8 cellular contexts compared by ENCODE assay signal in genomic region chr17:48593126-48593829, GRCh38. TPM values are rescaled to one million over a fixed set of nuclear protein-coding genes. Genes with fewer than 3 reads are reported as not detected.
DNase-seq lines count a peak whose midpoint lies in the region; ATAC-seq and TF ChIP-seq lines count a peak whose summit lies in the region.

HOXB5 (minus strand) TSS chr17:48593779; CDS start chr17:48593682, 97 bp downstream.

- ATAC-seq in CD8-positive, alpha-beta T cell = peak; percentile 22
- no peak for ATAC-seq in HG02571 (IDR thresholded peaks at IDR 0.05; ENCODE audit: unreplicated experiment)
- ATAC-seq in HG03280 (IDR thresholded peaks at IDR 0.05; ENCODE audit: unreplicated experiment) = no peak

- no peaks in the 10 kb centered on the region for H3K9me3 Mint-ChIP-seq in CD8-positive, alpha-beta T cell

- peak within 1 kb of the TSS; percentile 50 for H3K4me3 ChIP-seq in CD8-positive, alpha-beta T cell (ENCODE audit: low read depth, low read length)
- H3K4me3 ChIP-seq in Loucy (ENCODE audit: low read length, poor library complexity, severe bottlenecking) (peak within 1 kb of the TSS; percentile 89), brain microvascular endothelial cell (ENCODE audit: low read depth, low read length) (peak within 1 kb of the TSS; percentile 58), muscle layer of duodenum (ENCODE audit: low read depth in 1 of 2, low read length in 2 of 2) (peak within 1 kb of the TSS; percentile 59 to 76)

- peak within 1 kb of the TSS; percentile 98 for H3K4me2 ChIP-seq in Loucy (ENCODE audit: low read depth, low read length, poor library complexity, severe bottlenecking)

- intact Hi-C loops in CD8-positive, alpha-beta T cell (cut with DNase I, micrococcal nuclease) = loop anchor here in 1 of 2 experiments (2.0 kb wide), 2 partner anchors 100 to 330 kb away; no protein-coding TSS in a partner anchor

- peaks cover 39% of the 10 kb centered on the region for H3K4me1 ChIP-seq in CD8-positive, alpha-beta T cell (ENCODE audit: insufficient read depth, low read length)
- H3K4me1 ChIP-seq in Loucy (ENCODE audit: insufficient read depth, low read length, poor library complexity, severe bottlenecking) (peaks cover 33% of the 10 kb centered on the region), muscle layer of duodenum (ENCODE audit: control insufficient read depth in 1 of 2, insufficient read depth in 2 of 2, low read length in 2 of 2) (peaks cover 11 to 33% of the 10 kb centered on the region in 2 donors)

- H3K27me3 ChIP-seq in CD8-positive, alpha-beta T cell (ENCODE audit: insufficient read depth, low read length) = peaks cover 57% of the 10 kb centered on the region
- peaks cover 43% of the 10 kb centered on the region for H3K27me3 ChIP-seq in Loucy (ENCODE audit: insufficient read depth, low read length, poor library complexity, severe bottlenecking)
- peaks cover 95% of the 10 kb centered on the region for H3K27me3 ChIP-seq in brain microvascular endothelial cell (replicated peaks)
- H3K27me3 ChIP-seq in muscle layer of duodenum (ENCODE audit: low read depth, low read length) = peaks cover 8% of the 10 kb centered on the region

- H3K36me3 ChIP-seq in CD8-positive, alpha-beta T cell (ENCODE audit: insufficient read depth, low read length) = no peaks in the 10 kb centered on the region
- peaks cover 55% of the 10 kb centered on the region for H3K36me3 ChIP-seq in Loucy (ENCODE audit: insufficient read depth, low read length)
- H3K36me3 ChIP-seq in brain microvascular endothelial cell (replicated peaks) = no peaks in the 10 kb centered on the region
- no peaks in the 10 kb centered on the region for H3K36me3 ChIP-seq in muscle layer of duodenum (ENCODE audit: control insufficient read depth in 1 of 2, insufficient read depth in 2 of 2, low read length in 2 of 2)

- H3K27ac Mint-ChIP-seq in CD8-positive, alpha-beta T cell = peak within 1 kb of the TSS; percentile 41

- peaks cover 80% of the 10 kb centered on the region for H3K27me3 Mint-ChIP-seq in CD8-positive, alpha-beta T cell (ENCODE audit: low read depth)

- H3K4me1 Mint-ChIP-seq in CD8-positive, alpha-beta T cell (ENCODE audit: low read depth) = peaks cover 43% of the 10 kb centered on the region

- H3K79me2 ChIP-seq in Loucy (ENCODE audit: insufficient read depth, low read length) = peaks cover 98% of the 10 kb centered on the region

- in situ Hi-C loops in brain microvascular endothelial cell (cut with HindIII; ENCODE audit: low pct_ligation_motif_present, low sequenced_read_pairs) = no loop called here

- CTCF ChIA-PET in CD8-positive, alpha-beta T cell (lab: Charles Lee) = interaction anchor here (0.6 to 6.2 kb wide), 46 partner anchors 13 to 568 kb away, joined by 3 to 65 read pairs (median 4); partner anchors contain the start of gene HOXB6

- no peaks in the 10 kb centered on the region for H3K36me3 Mint-ChIP-seq in CD8-positive, alpha-beta T cell

- H3K4me3 Mint-ChIP-seq in CD8-positive, alpha-beta T cell = peak within 1 kb of the TSS; percentile 81

- H3K27ac ChIP-seq in CD8-positive, alpha-beta T cell (ENCODE audit: low read depth, low read length) = no peak within 1 kb of the TSS
- H3K27ac ChIP-seq in brain microvascular endothelial cell (no peak within 1 kb of the TSS), muscle layer of duodenum (ENCODE audit: low read length) (peak within 1 kb of the TSS; percentile 67)

- no peak within 1 kb of the TSS for H2AFZ ChIP-seq in Loucy (ENCODE audit: low read length)

- peak in 1 of 7 experiments; percentile 33 for DNase-seq in CD8-positive, alpha-beta T cell
- DNase-seq in brain microvascular endothelial cell (no peak), SKM-1 (lab: John Stamatoyannopoulos, UW; ENCODE audit: unreplicated experiment) (no peak)
- no peak for DNase-seq in stimulated activated CD4-positive, alpha-beta T cell treated with anti-CD3 and anti-CD28 coated beads, Interleukin-4, amount 100 ng/mL, for 24 hours

- H4K20me1 ChIP-seq in Loucy (ENCODE audit: insufficient read depth, low read length, poor library complexity, severe bottlenecking) = peaks cover 79% of the 10 kb centered on the region

- no peaks in the 10 kb centered on the region for H3K9me3 ChIP-seq in CD8-positive, alpha-beta T cell (ENCODE audit: low read length)
- H3K9me3 ChIP-seq in Loucy (ENCODE audit: insufficient read depth, low read depth, low read length) = no peaks in the 10 kb centered on the region
- H3K9me3 ChIP-seq in muscle layer of duodenum (ENCODE audit: control insufficient read depth in 1 of 2, low read length in 2 of 2) = no peaks in the 10 kb centered on the region

- TF ChIP-seq CTCF in CD8-positive, alpha-beta T cell (IDR thresholded peaks at IDR 0.05) = no peak
- TF ChIP-seq CTCF in Loucy (conservative IDR thresholded peaks at IDR 0.05; ENCODE audit: low read length) (no peak), brain microvascular endothelial cell (IDR thresholded peaks at IDR 0.05; ENCODE audit: low read depth, low read length, missing control alignments) (no peak)

- H3K9ac ChIP-seq in Loucy (ENCODE audit: low read depth, low read length, poor library complexity, severe bottlenecking) = peak within 1 kb of the TSS; percentile 100

- POLR2A ChIA-PET in CD8-positive, alpha-beta T cell (lab: Charles Lee) = interaction anchor here (1.0 to 1.6 kb wide), 7 partner anchors 100 to 519 kb away, joined by 3 to 7 read pairs (median 4); no protein-coding TSS in a partner anchor

- no peaks in the 10 kb centered on the region for H3K9me2 ChIP-seq in Loucy (replicated peaks; ENCODE audit: low read depth, low read length)

- H3F3A ChIP-seq in Loucy (ENCODE audit: low read depth) = peaks cover 7% of the 10 kb centered on the region; the same call in 1 of the 2 replicates

RNA-seq across cellular contexts. Expression of gene HOXB5, which starts in this region (rescaled TPM):
- not detected for total RNA-seq in CD8-positive, alpha-beta T cell

Comparison
In these comparisons a context has a peak if more than half of its experiments do, and no peak if none do; other contexts are left out.
1. Peak in ATAC-seq and H3K4me3 ChIP-seq in CD8-positive, alpha-beta T cell; RNA of the gene not detected or under 1 TPM.